In the genomic region with DNA sequence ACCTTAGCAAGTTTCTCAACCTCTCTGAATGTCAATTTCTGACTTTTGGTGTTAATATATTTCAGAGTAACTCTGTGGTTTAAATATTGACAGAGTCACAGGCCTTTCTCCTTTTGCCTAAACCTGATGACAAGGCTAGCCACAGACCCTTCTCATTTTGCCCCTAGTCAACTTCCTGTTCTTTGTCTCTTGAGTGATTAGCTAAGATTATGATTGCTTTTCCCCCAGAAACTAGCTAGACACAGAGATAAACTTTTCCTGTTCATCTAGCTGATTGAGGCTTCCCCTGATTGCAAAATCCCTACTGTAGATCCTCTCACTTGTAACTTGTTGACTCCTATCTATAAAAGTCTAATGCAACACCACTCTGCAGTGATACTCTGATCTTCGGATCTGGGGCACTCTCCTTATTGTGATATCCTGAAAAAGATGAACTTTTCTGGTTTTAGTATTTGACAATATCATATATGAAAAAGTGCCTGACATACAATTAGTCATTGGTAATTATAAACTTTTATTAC, we compare ENCODE assay signal across 21 cellular contexts.
"Had no signal": no experiment of that assay in that cellular context is flagged by ENCODE, and none has a peak within 500 bp of the region (broad histone marks: within the 10 kb centered on the region; RNA-seq: fewer than 3 reads in every experiment).

No MANE protein-coding gene starts in this region.

- H3K4me3 ChIP-seq: breast epithelium, esophagus squamous epithelium, heart right ventricle, left lung, lower lobe of right lung, neural progenitor cell, right atrium auricular region, testis, uterus had no signal

- H3K27ac ChIP-seq: breast epithelium, esophagus squamous epithelium, heart right ventricle, left lung, lower lobe of right lung, neural progenitor cell, right atrium auricular region, testis, uterus, VCaP had no signal

- H3K4me2 ChIP-seq: neural progenitor cell had no signal

- H3K36me3 ChIP-seq: breast epithelium, esophagus squamous epithelium, heart right ventricle, left lung, lower lobe of right lung, neural progenitor cell, right atrium auricular region, uterus had no signal

- H2AFZ ChIP-seq: neural progenitor cell had no signal

- H3K4me1 ChIP-seq: breast epithelium, esophagus squamous epithelium, left lung, lower lobe of right lung, neural progenitor cell, right atrium auricular region, uterus had no signal

- DNase-seq: activated CD4-positive, alpha-beta T cell treated with anti-CD3 and anti-CD28 coated beads for 4 hours; activated CD4-positive, alpha-beta T cell treated with anti-CD3 and anti-CD28 coated beads, Interleukin-2, amount 50 U/mL, for 4 hours; activated naive CD4-positive, alpha-beta T cell; activated T-cell treated with anti-CD3 and anti-CD28 coated beads for 4 hours; activated T-cell treated with anti-CD3 and anti-CD28 coated beads, Interleukin-2, amount 50 U/mL, for 72 hours; central memory CD4-positive, alpha-beta T cell; esophagus squamous epithelium; foreskin melanocyte; heart right ventricle; left lung; lower lobe of right lung; mesendoderm; natural killer cell; stimulated activated CD4-positive, alpha-beta T cell treated with anti-CD3 and anti-CD28 coated beads, Interleukin-4, amount 100 ng/mL, for 1 hour; stimulated activated naive CD8-positive, alpha-beta T cell treated with anti-CD3 and anti-CD28 coated beads, Interleukin-15, Interleukin-2, amounts not matched to agents 100 U/mL and 50 U/mL, for 24 hours; testis; uterus had no signal

- H3K27me3 ChIP-seq: breast epithelium, esophagus squamous epithelium, heart right ventricle, left lung, neural progenitor cell, right atrium auricular region, testis, uterus had no signal

- H3K9me3 ChIP-seq: breast epithelium, esophagus squamous epithelium, lower lobe of right lung, right atrium auricular region, testis, uterus had no signal

- H3K9ac ChIP-seq: neural progenitor cell had no signal
